In genomic region chr4:24968992-24969391, GRCh38 we compare ENCODE assay signal across 28 cellular contexts. TPM values are rescaled to one million over a fixed set of nuclear protein-coding genes. Genes with fewer than 3 reads are reported as not detected.
"Had no signal": no experiment of that assay in that cellular context is flagged by ENCODE, and none has a peak within 500 bp of the region (broad histone marks: within the 10 kb centered on the region; RNA-seq: fewer than 3 reads in every experiment).

No MANE protein-coding gene starts in this region.

- ATAC-seq: activated naive CD4-positive, alpha-beta T cell treated with anti-CD3 and anti-CD28 coated beads, Interleukin-2, amount 50 U/mL, for 72 hours; activated T-cell treated with anti-CD3 and anti-CD28 coated beads, Interleukin-2, amount 50 U/mL, for 72 hours; effector memory CD8-positive, alpha-beta T cell; gastroesophageal sphincter; WTC11 had no signal

- H3K27me3 ChIP-seq: ascending aorta, breast epithelium, esophagus squamous epithelium, gastroesophageal sphincter had no signal

- H3K27ac ChIP-seq: ascending aorta, breast epithelium, epithelial cell of prostate, esophagus squamous epithelium, gastroesophageal sphincter had no signal

- H3K9me3 ChIP-seq: ascending aorta, esophagus squamous epithelium, gastroesophageal sphincter had no signal

- H3K4me1 ChIP-seq: ascending aorta, breast epithelium, gastroesophageal sphincter had no signal

- H3K4me3 ChIP-seq: ascending aorta, breast epithelium, esophagus squamous epithelium, gastroesophageal sphincter had no signal

- H3K36me3 ChIP-seq: ascending aorta, breast epithelium, esophagus squamous epithelium, gastroesophageal sphincter had no signal

- DNase-seq: activated CD4-positive, alpha-beta memory T cell treated with anti-CD3 and anti-CD28 coated beads, Interleukin-2, amount 10 ng/mL, durations not matched to agents 7 days and 5 days; activated CD4-positive, alpha-beta T cell treated with anti-CD3 and anti-CD28 coated beads for 1 hour; activated CD4-positive, alpha-beta T cell treated with anti-CD3 and anti-CD28 coated beads for 4 hours; activated CD4-positive, alpha-beta T cell treated with anti-CD3 and anti-CD28 coated beads, Interleukin-2, amount 10 ng/mL, durations not matched to agents 7 days and 5 days; activated CD4-positive, alpha-beta T cell treated with anti-CD3 and anti-CD28 coated beads, Interleukin-2, amount 50 U/mL, for 4 hours; activated CD8-positive, alpha-beta memory T cell treated with anti-CD3 and anti-CD28 coated beads, Interleukin-2, amount 50 U/mL, for 48 hours; activated gamma-delta T cell; activated naive CD4-positive, alpha-beta T cell; activated naive CD4-positive, alpha-beta T cell treated with anti-CD3 and anti-CD28 coated beads, Interleukin-2, amount 10 ng/mL, durations not matched to agents 7 days and 5 days; activated naive CD8-positive, alpha-beta T cell treated with anti-CD3 and anti-CD28 coated beads, Interleukin-2, amount 10 ng/mL, durations not matched to agents 7 days and 5 days; activated T-cell treated with anti-CD3 and anti-CD28 coated beads for 4 hours; activated T-cell treated with anti-CD3 and anti-CD28 coated beads, Interleukin-2, amount 50 U/mL, for 24 hours; activated T-cell treated with anti-CD3 and anti-CD28 coated beads, Interleukin-2, amount 50 U/mL, for 72 hours; caudate nucleus; cortex of kidney; dermis blood vessel endothelial cell; effector CD4-positive, alpha-beta T cell; effector memory CD8-positive, alpha-beta T cell; esophagus squamous epithelium; foreskin melanocyte; T-helper 2 cell had no signal

RNA-seq across cellular contexts. Expression of gene CCDC149, which starts 56.1 kb away (rescaled TPM):
- total RNA-seq: activated CD4-positive, alpha-beta memory T cell treated with anti-CD3 and anti-CD28 coated beads, Interleukin-2, amount 10 ng/mL, durations not matched to agents 7 days and 5 days; activated CD4-positive, alpha-beta T cell treated with anti-CD3 and anti-CD28 coated beads, Interleukin-2, amount 10 ng/mL, durations not matched to agents 7 days and 5 days; activated naive CD8-positive, alpha-beta T cell treated with anti-CD3 and anti-CD28 coated beads, Interleukin-2, amount 10 ng/mL, durations not matched to agents 7 days and 5 days; T-helper 1 cell treated with Interleukin-12 subunit alpha and Interleukin-12 subunit beta and Interleukin-4 antibody, amounts not matched to agents 30 ng/mL and 1 ng/mL, for 36 hours had no signal
